ENCODE assay signal across 1 cellular context in the genomic region with DNA sequence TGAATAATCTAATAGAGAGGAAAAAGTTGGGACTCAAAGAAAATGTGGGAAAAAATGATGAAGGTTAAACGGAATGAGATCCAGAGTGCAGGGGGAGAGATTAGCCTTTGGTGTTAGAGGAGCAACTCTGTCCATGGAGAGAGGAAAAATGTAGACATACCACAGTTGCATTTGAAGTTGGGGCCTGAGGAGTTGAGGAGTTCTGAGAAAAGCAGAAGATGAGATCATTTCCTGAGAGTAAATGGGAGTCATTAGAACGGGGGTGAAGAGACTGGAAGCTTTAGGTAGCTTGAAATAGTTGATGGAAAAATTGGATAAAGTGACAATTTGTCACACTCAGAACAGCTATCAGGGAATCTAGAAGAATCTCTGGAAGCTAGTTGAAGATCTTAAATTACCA.
TF ChIP-seq lines count a peak whose summit lies in the region.

No MANE protein-coding gene starts in this region.

TF ChIP-seq in K562, 482 proteins besides CTCF, POLR2A, EP300 and RAD21:
- TF ChIP-seq JUN (IDR thresholded peaks at IDR 0.05; ENCODE audit: borderline replicate concordance, low read depth, low read length) = peak; percentile 86
- no peak for TF ChIP-seq JUN (CRISPR knock-in tag; IDR thresholded peaks at IDR 0.05; ENCODE audit: borderline replicate concordance)
- TF ChIP-seq, protein P1, sequence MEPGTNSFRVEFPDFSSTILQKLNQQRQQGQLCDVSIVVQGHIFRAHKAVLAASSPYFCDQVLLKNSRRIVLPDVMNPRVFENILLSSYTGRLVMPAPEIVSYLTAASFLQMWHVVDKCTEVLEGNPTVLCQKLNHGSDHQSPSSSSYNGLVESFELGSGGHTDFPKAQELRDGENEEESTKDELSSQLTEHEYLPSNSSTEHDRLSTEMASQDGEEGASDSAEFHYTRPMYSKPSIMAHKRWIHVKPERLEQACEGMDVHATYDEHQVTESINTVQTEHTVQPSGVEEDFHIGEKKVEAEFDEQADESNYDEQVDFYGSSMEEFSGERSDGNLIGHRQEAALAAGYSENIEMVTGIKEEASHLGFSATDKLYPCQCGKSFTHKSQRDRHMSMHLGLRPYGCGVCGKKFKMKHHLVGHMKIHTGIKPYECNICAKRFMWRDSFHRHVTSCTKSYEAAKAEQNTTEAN (CRISPR knock-in tag; IDR thresholded peaks at IDR 0.05) = no peak
- peak; percentile 25; the same call in 1 of the 2 replicates for TF ChIP-seq SMARCC2 (IDR thresholded peaks at IDR 0.05; ENCODE audit: low read depth)
- TF ChIP-seq ETV1 (tag; conservative IDR thresholded peaks at IDR 0.05; ENCODE audit: low read depth) = peak; percentile 76
- TF ChIP-seq NFRKB (IDR thresholded peaks at IDR 0.05; ENCODE audit: low read depth) = 0 out of 2 replicates have a peak, but pooled peaks have one; percentile 46
- TF ChIP-seq, protein P2, sequence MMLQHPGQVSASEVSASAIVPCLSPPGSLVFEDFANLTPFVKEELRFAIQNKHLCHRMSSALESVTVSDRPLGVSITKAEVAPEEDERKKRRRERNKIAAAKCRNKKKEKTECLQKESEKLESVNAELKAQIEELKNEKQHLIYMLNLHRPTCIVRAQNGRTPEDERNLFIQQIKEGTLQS (IDR thresholded peaks at IDR 0.05) = peak; percentile 75
- TF ChIP-seq, protein P2 (CRISPR knock-in tag; conservative IDR thresholded peaks at IDR 0.05) = no peak
- TF ChIP-seq ZNF584 (CRISPR knock-in tag; IDR thresholded peaks at IDR 0.05; ENCODE audit: low read depth) = 0 out of 2 replicates have a peak, but pooled peaks have one; percentile 39
- no peak for TF ChIP-seq MXI1 (IDR thresholded peaks at IDR 0.05; ENCODE audit: low read depth, low read length)
- peak; percentile 31; the same call in 1 of the 2 replicates for TF ChIP-seq ATF7 (IDR thresholded peaks at IDR 0.05)
- peak; percentile 86 for TF ChIP-seq JUND (IDR thresholded peaks at IDR 0.05; ENCODE audit: borderline replicate concordance, low read depth, low read length)
- TF ChIP-seq JUND (tag; IDR thresholded peaks at IDR 0.05; ENCODE audit: borderline replicate concordance, low read depth, low read length) = peak; percentile 76; the same call in 2 of the 3 replicates
- no peak for TF ChIP-seq ZNF134 (CRISPR knock-in tag; conservative IDR thresholded peaks at IDR 0.05)
- TF ChIP-seq LEF1 (IDR thresholded peaks at IDR 0.05) = peak; percentile 28; the same call in 1 of the 2 replicates
- TF ChIP-seq RBM15 (IDR thresholded peaks at IDR 0.05; ENCODE audit: insufficient read depth, low read length) = no peak
- TF ChIP-seq, protein P3, sequence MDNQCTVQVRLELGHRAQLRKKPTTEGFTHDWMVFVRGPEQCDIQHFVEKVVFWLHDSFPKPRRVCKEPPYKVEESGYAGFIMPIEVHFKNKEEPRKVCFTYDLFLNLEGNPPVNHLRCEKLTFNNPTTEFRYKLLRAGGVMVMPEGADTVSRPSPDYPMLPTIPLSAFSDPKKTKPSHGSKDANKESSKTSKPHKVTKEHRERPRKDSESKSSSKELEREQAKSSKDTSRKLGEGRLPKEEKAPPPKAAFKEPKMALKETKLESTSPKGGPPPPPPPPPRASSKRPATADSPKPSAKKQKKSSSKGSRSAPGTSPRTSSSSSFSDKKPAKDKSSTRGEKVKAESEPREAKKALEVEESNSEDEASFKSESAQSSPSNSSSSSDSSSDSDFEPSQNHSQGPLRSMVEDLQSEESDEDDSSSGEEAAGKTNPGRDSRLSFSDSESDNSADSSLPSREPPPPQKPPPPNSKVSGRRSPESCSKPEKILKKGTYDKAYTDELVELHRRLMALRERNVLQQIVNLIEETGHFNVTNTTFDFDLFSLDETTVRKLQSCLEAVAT (IDR thresholded peaks at IDR 0.05) = peak in 1 of 2 experiments; percentile 26; a peak in 1 of 4 replicates
- peak; percentile 68; the same call in 1 of the 2 replicates for TF ChIP-seq ZNF589 (CRISPR knock-in tag; IDR thresholded peaks at IDR 0.05; ENCODE audit: low read depth)
